Comparison of ENCODE assay signal across 34 cellular contexts in the genomic region with DNA sequence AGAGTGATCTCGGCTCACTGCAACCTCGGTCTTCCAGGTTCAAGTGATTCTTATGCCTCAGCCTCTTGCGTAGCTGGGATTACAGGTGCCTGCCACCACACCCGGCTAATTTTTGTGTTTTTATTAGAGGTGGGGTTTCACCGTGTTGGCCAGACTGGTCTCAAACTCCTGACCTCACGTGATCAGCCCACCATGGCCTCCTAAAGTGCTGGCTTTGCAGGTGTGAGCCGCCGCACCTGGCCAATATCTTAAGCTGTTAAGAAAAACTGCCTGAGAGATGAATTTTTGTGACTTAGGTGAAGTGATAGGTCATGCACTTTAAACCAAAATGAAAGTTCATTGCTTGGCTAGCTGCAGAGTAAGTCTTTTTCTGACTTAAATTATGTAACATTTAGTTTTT. TPM values are rescaled to one million over a fixed set of nuclear protein-coding genes. Genes with fewer than 3 reads are reported as not detected.
"Had no signal": no experiment of that assay in that cellular context is flagged by ENCODE, and none has a peak within 500 bp of the region (broad histone marks: within the 10 kb centered on the region; RNA-seq: fewer than 3 reads in every experiment).

No MANE protein-coding gene starts in this region.

- H3K4me1 ChIP-seq: SJCRH30 had no signal

- H3K4me3 ChIP-seq: MG63, SJCRH30 had no signal

- ATAC-seq: activated CD8-positive, alpha-beta memory T cell treated with anti-CD3 and anti-CD28 coated beads, Interleukin-2, amount 10 ng/mL, durations not matched to agents 7 days and 5 days; activated naive CD4-positive, alpha-beta T cell treated with anti-CD3 and anti-CD28 coated beads, Interleukin-2, amount 50 U/mL, for 72 hours; activated naive CD8-positive, alpha-beta T cell treated with anti-CD3 and anti-CD28 coated beads, Interleukin-2, amount 50 U/mL, for 24 hours; Panc1; WTC11 had no signal

- H3K36me3 ChIP-seq: MG63, SJCRH30 had no signal

- H3K9me3 ChIP-seq: MG63, SJCRH30, SK-N-SH had no signal

- H3K27me3 ChIP-seq: MG63, SJCRH30 had no signal

- H3K9me2 ChIP-seq: SK-N-SH had no signal

- DNase-seq: activated CD4-positive, alpha-beta T cell treated with anti-CD3 and anti-CD28 coated beads for 48 hours; activated CD4-positive, alpha-beta T cell treated with anti-CD3 and anti-CD28 coated beads, Interleukin-2, amount 50 U/mL, for 48 hours; activated CD4-positive, CD25-positive, alpha-beta regulatory T cell treated with anti-CD3 and anti-CD28 coated beads, Interleukin-2, amount 50 U/mL, for 72 hours; activated CD8-positive, alpha-beta memory T cell treated with anti-CD3 and anti-CD28 coated beads, Interleukin-2, amount 10 ng/mL, durations not matched to agents 7 days and 5 days; activated effector memory CD4-positive, alpha-beta T cell treated with Interleukin-2 at 50 U/mL for 16 hours; activated naive CD4-positive, alpha-beta T cell; activated naive CD8-positive, alpha-beta T cell treated with anti-CD3 and anti-CD28 coated beads, Interleukin-2, amount 50 U/mL, for 24 hours; activated T-cell treated with anti-CD3 and anti-CD28 coated beads, Interleukin-2, amount 50 U/mL, for 24 hours; amniotic stem cell; KG1; MG63; MV-4-11; NCI-H1092 treated with DMSO at 0.1 percent for 48 hours; NCI-H1417 treated with DMSO at 0.1 percent for 48 hours; NCI-H1694; NCI-H2029; NCI-H2107; NCI-H345; NCI-H510A; NCI-H526 treated with DMSO at 0.1 percent for 48 hours; NCI-H82; NK-92 treated with Interleukin-12 subunit alpha and Interleukin-12 subunit beta, amount 100 ng/mL, for 24 hours; OCI-M1; Right ventricle myocardium superior; SJCRH30; SK-N-SH; SW 1271 had no signal

- H3K9ac ChIP-seq: SK-N-SH had no signal

- H3K4me2 ChIP-seq: SK-N-SH had no signal

- H3K27ac ChIP-seq: RWPE1, SJCRH30 had no signal

RNA-seq across cellular contexts. Expression of a gene that starts 35.0 kb away (rescaled TPM):
- total RNA-seq: activated CD8-positive, alpha-beta memory T cell treated with anti-CD3 and anti-CD28 coated beads, Interleukin-2, amount 10 ng/mL, durations not matched to agents 7 days and 5 days; activated naive CD4-positive, alpha-beta T cell treated with anti-CD3 and anti-CD28 coated beads, Interleukin-2, amount 50 U/mL, for 72 hours; activated T-helper 1 cell treated with anti-CD3 and anti-CD28 coated beads, Interleukin-12 subunit alpha, Interleukin-12 subunit beta, Interleukin-2, Interleukin-4 antibody, amounts not matched to agents 30 ng/mL and 10 ng/mL and 1 ng/mL, durations not matched to agents 14 hours and 24 hours and 36 hours; astrocyte; LHCN-M2; Right ventricle myocardium superior; SJCRH30; WTC11 had no signal
- polyA plus RNA-seq: SK-N-SH had no signal
